In the genomic region with DNA sequence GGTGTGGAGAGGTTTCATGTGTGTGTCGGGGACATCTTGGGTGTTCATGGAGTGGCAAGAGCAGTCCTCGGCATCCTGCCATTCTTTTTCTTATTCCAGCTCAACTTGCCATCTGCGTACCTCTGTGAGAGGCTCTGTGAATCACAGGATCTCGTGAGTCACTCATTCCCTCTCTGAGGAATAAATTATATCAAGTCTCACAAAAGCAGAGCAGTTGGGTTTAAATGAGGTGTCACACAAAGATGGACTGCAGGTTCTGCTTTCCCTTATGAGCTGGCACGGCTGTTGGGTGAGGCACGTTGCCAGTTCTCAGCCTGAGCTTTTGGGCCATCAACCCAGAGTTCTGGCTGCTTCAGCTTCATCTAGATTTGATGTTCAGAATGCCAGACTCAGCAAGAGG, we compare ENCODE assay signal across 12 cellular contexts. TPM values are rescaled to one million over a fixed set of nuclear protein-coding genes. Genes with fewer than 3 reads are reported as not detected.
DNase-seq lines count a peak whose midpoint lies in the region; ATAC-seq and TF ChIP-seq lines count a peak whose summit lies in the region.
"Had no signal": no experiment of that assay in that cellular context is flagged by ENCODE, and none has a peak within 500 bp of the region (broad histone marks: within the 10 kb centered on the region; RNA-seq: fewer than 3 reads in every experiment).

No MANE protein-coding gene starts in this region.

- no peak for ATAC-seq in activated T-cell treated with anti-CD3 and anti-CD28 coated beads, Interleukin-2, amount 50 U/mL, for 4 hours
- ATAC-seq in GM18909 (IDR thresholded peaks at IDR 0.05; ENCODE audit: poor library complexity, unreplicated experiment) = no peak

- H3K27ac ChIP-seq in AG04450 (ENCODE audit: low read depth, low read length) = peak overlapping the region; percentile 52
- H3K27ac ChIP-seq: KMS-11 had no signal

- peak; percentile 66 for DNase-seq in AG04450 (ENCODE audit: low read depth, low spot score)
- peak; percentile 48 for DNase-seq in HK-2 (ENCODE audit: unreplicated experiment)
- peak; percentile 82 for DNase-seq in astrocyte of the cerebellum (ENCODE audit: low read depth)
- peak; percentile 68 for DNase-seq in inferior parietal cortex (ENCODE audit: extremely low spot score)
- DNase-seq in activated naive CD4-positive, alpha-beta T cell treated with anti-CD3 and anti-CD28 coated beads for 36 hours = no peak
- no peak for DNase-seq in activated T-cell treated with anti-CD3 and anti-CD28 coated beads, Interleukin-2, amount 50 U/mL, for 4 hours
- no peak for DNase-seq in DMS79 (lab: John Stamatoyannopoulos, UW)
- DNase-seq: CD4-positive, alpha-beta memory T cell; NK-92 treated with Interleukin-12 subunit alpha and Interleukin-12 subunit beta, amount 100 ng/mL, for 24 hours had no signal

- no peak overlapping the region for H3K27ac Mint-ChIP-seq in activated naive CD4-positive, alpha-beta T cell treated with anti-CD3 and anti-CD28 coated beads for 36 hours
- H3K27ac Mint-ChIP-seq: CD4-positive, alpha-beta memory T cell; progenitor cell of endocrine pancreas had no signal

- H3K4me3 ChIP-seq in AG04450 (ENCODE audit: low read depth, low read length) (no peak overlapping the region), astrocyte of the cerebellum (ENCODE audit: low read depth, low read length) (no peak overlapping the region)

- in situ Hi-C loops in astrocyte of the cerebellum (cut with HindIII; ENCODE audit: low sequenced_read_pairs) = no loop called here

- H3K36me3 Mint-ChIP-seq in activated naive CD4-positive, alpha-beta T cell treated with anti-CD3 and anti-CD28 coated beads for 36 hours (ENCODE audit: low read depth) = no peaks in the 10 kb centered on the region
- H3K36me3 Mint-ChIP-seq in activated T-cell treated with anti-CD3 and anti-CD28 coated beads, Interleukin-2, amount 50 U/mL, for 4 hours (ENCODE audit: insufficient read depth) = no peaks in the 10 kb centered on the region
- H3K36me3 Mint-ChIP-seq: CD4-positive, alpha-beta memory T cell had no signal

- TF ChIP-seq CTCF in AG04450 (IDR thresholded peaks at IDR 0.05; ENCODE audit: low read depth, low read length) (no peak), astrocyte of the cerebellum (IDR thresholded peaks at IDR 0.05; ENCODE audit: low read depth, low read length, missing control alignments) (no peak)

- CTCF ChIA-PET in AG04450 (lab: Charles Lee) = interaction anchor here (0.5 to 1.3 kb wide), 3 partner anchors 8 to 336 kb away, joined by 3 read pairs; no protein-coding TSS in a partner anchor
- CTCF ChIA-PET in activated naive CD4-positive, alpha-beta T cell treated with anti-CD3 and anti-CD28 coated beads for 36 hours (lab: Charles Lee) = interaction anchor here (1.5 to 3.8 kb wide), 2 partner anchors 31 to 49 kb away, joined by 4 to 15 read pairs; no protein-coding TSS in a partner anchor

- POLR2A ChIA-PET in AG04450 (lab: Yijun Ruan, JAX) = interaction anchor here (0.7 kb wide), 1 partner anchor 51 kb away, joined by 5 read pairs; no protein-coding TSS in a partner anchor

- peaks cover 13% of the 10 kb centered on the region for H3K4me1 Mint-ChIP-seq in activated naive CD4-positive, alpha-beta T cell treated with anti-CD3 and anti-CD28 coated beads for 36 hours (ENCODE audit: low read depth)
- peaks cover 15% of the 10 kb centered on the region for H3K4me1 Mint-ChIP-seq in activated T-cell treated with anti-CD3 and anti-CD28 coated beads, Interleukin-2, amount 50 U/mL, for 4 hours (ENCODE audit: low read depth)

- intact Hi-C loops in activated naive CD4-positive, alpha-beta T cell treated with anti-CD3 and anti-CD28 coated beads for 36 hours (cut with micrococcal nuclease) = no loop called here

- H3K9me3 Mint-ChIP-seq in activated naive CD4-positive, alpha-beta T cell treated with anti-CD3 and anti-CD28 coated beads for 36 hours = no peaks in the 10 kb centered on the region
- H3K9me3 Mint-ChIP-seq in activated T-cell treated with anti-CD3 and anti-CD28 coated beads, Interleukin-2, amount 50 U/mL, for 4 hours = no peaks in the 10 kb centered on the region
- H3K9me3 Mint-ChIP-seq: CD4-positive, alpha-beta memory T cell had no signal

- no peaks in the 10 kb centered on the region for H3K27me3 Mint-ChIP-seq in activated naive CD4-positive, alpha-beta T cell treated with anti-CD3 and anti-CD28 coated beads for 36 hours (ENCODE audit: low read depth)
- no peaks in the 10 kb centered on the region for H3K27me3 Mint-ChIP-seq in activated T-cell treated with anti-CD3 and anti-CD28 coated beads, Interleukin-2, amount 50 U/mL, for 4 hours (ENCODE audit: low read depth)
- H3K27me3 Mint-ChIP-seq: CD4-positive, alpha-beta memory T cell had no signal

- H3K4me3 Mint-ChIP-seq in activated naive CD4-positive, alpha-beta T cell treated with anti-CD3 and anti-CD28 coated beads for 36 hours = no peak overlapping the region
- no peak overlapping the region for H3K4me3 Mint-ChIP-seq in activated T-cell treated with anti-CD3 and anti-CD28 coated beads, Interleukin-2, amount 50 U/mL, for 4 hours
- H3K4me3 Mint-ChIP-seq: CD4-positive, alpha-beta memory T cell had no signal

- no peaks in the 10 kb centered on the region for H3K9me3 ChIP-seq in AG04450 (ENCODE audit: control insufficient read depth, insufficient read depth, low read length)

- H3K27me3 ChIP-seq in AG04450 (ENCODE audit: control insufficient read depth, insufficient read depth, low read length) = peaks cover 2% of the 10 kb centered on the region

RNA-seq across cellular contexts. Expression of gene OCIAD2, which starts 6.8 kb away (rescaled TPM):
- polyA plus RNA-seq in AG04450 (2011; rRNA removed) = 46.4 and 55.0 TPM in 2 replicates
- polyA minus RNA-seq in AG04450 (2011; rRNA and poly(A)+ RNA removed) = 12.6 and 15.9 TPM in 2 replicates
- 10 to 100 TPM; 59.7 to 76.9 TPM for total RNA-seq in activated naive CD4-positive, alpha-beta T cell treated with anti-CD3 and anti-CD28 coated beads for 36 hours
- 10 to 100 TPM; 54.9 to 87.6 (median 56.1) TPM for total RNA-seq in activated T-cell treated with anti-CD3 and anti-CD28 coated beads, Interleukin-2, amount 50 U/mL, for 4 hours

Comparison
In these comparisons a context has a peak if more than half of its experiments do, and no peak if none do; other contexts are left out.
1. DNase-seq: peak in AG04450 (single experiment), HK-2 (single experiment), astrocyte of the cerebellum (single experiment) and inferior parietal cortex (single experiment); none in activated naive CD4-positive, alpha-beta T cell treated with anti-CD3 and anti-CD28 coated beads for 36 hours (single experiment), activated T-cell treated with anti-CD3 and anti-CD28 coated beads, Interleukin-2, amount 50 U/mL, for 4 hours (single experiment) and DMS79 (single experiment).